Comparison of ENCODE assay signal across 1 cellular context in the genomic region with DNA sequence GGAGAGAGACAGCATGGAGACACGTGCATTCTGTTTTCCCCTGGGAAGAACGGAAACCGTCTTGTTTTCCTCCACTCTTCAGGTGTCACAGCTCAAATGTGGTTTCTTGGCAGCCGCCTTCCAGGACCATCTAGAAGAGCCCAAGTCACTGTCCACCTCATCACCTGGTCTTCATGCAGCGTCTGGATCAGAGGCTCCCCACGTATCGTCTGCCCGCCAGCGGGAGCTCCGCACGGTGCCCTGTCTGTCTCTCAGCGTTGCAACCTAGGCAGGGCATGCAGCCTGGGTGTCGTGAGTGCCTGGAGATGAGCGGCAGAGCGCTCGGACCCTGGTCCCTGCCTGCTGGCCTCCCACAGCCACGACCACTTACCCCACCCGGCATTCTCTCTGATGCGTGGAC.
TF ChIP-seq lines count a peak whose summit lies in the region.

No MANE protein-coding gene starts in this region.

TF ChIP-seq in H1, 55 proteins besides CTCF, POLR2A, EP300 and RAD21:
- no peak for TF ChIP-seq JUN (IDR thresholded peaks at IDR 0.05; ENCODE audit: low read depth, low read length)
- TF ChIP-seq EZH2 (IDR thresholded peaks at IDR 0.05; ENCODE audit: low read depth, low read length, severe bottlenecking) = no peak
- TF ChIP-seq TAF1 (IDR thresholded peaks at IDR 0.05; ENCODE audit: low read depth, low read length) = no peak
- TF ChIP-seq SP2 (IDR thresholded peaks at IDR 0.05; ENCODE audit: low read length) = no peak
- TF ChIP-seq MAFK (IDR thresholded peaks at IDR 0.05; ENCODE audit: low read depth, low read length) = no peak
- no peak for TF ChIP-seq SP4 (IDR thresholded peaks at IDR 0.05; ENCODE audit: low read length)
- TF ChIP-seq CBX8 (IDR thresholded peaks at IDR 0.05; ENCODE audit: borderline replicate concordance, low read depth, low read length) = no peak
- no peak for TF ChIP-seq CHD2 (IDR thresholded peaks at IDR 0.05; ENCODE audit: low read length)
- no peak for TF ChIP-seq HDAC2 (IDR thresholded peaks at IDR 0.05; ENCODE audit: borderline replicate concordance in 1 of 2, low read depth in 2 of 2, low read length in 2 of 2)
- TF ChIP-seq TBP (IDR thresholded peaks at IDR 0.05; ENCODE audit: low read depth, low read length) = no peak
- TF ChIP-seq CREB1 (IDR thresholded peaks at IDR 0.05) = no peak
- no peak for TF ChIP-seq SRF (IDR thresholded peaks at IDR 0.05; ENCODE audit: low read depth, low read length)
- TF ChIP-seq GABPA (IDR thresholded peaks at IDR 0.05; ENCODE audit: borderline replicate concordance, insufficient read depth, low read length) = no peak
- TF ChIP-seq TAF7 (optimal IDR thresholded peaks at IDR 0.05; ENCODE audit: borderline replicate concordance, low read depth, low read length) = no peak
- TF ChIP-seq USF2 (IDR thresholded peaks at IDR 0.05; ENCODE audit: low read length) = no peak
- TF ChIP-seq E2F6 (IDR thresholded peaks at IDR 0.05) = no peak
- TF ChIP-seq ZNF274 (IDR thresholded peaks at IDR 0.05; ENCODE audit: borderline replicate concordance, extremely low read depth, low read length) = no peak
- TF ChIP-seq TEAD4 (IDR thresholded peaks at IDR 0.05; ENCODE audit: low read depth, low read length) = no peak
- TF ChIP-seq SIRT6 (IDR thresholded peaks at IDR 0.05; ENCODE audit: low read length) = no peak
- TF ChIP-seq PHF8 (conservative IDR thresholded peaks at IDR 0.05; ENCODE audit: low read depth, low read length) = no peak
